ENCODE assay signal across 9 cellular contexts in the genomic region with DNA sequence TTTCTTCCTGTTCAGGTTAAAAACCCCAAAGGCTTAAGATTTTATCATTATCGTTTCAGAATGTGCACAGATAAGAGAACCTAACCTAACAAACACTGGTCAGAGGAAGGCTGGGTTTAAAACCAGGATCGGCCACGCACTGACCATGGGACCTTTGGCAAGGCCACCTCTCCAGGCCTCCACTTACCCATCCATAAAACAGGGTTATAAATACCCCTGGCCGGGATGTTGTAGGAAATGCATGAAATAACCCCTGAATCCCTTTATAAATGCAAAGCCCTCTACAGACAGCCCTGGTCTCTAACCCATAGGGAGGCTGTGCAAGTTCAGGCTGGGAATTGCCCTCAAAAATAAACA. TPM values are rescaled to one million over a fixed set of nuclear protein-coding genes. Genes with fewer than 3 reads are reported as not detected.
DNase-seq lines count a peak whose midpoint lies in the region; ATAC-seq, FAIRE-seq and TF ChIP-seq lines count a peak whose summit lies in the region.
"Had no signal": no experiment of that assay in that cellular context is flagged by ENCODE, and none has a peak within 500 bp of the region (broad histone marks: within the 10 kb centered on the region; RNA-seq: fewer than 3 reads in every experiment).

No MANE protein-coding gene starts in this region.

- no peak overlapping the region for H4K8ac ChIP-seq in mesenchymal stem cell (ENCODE audit: low read length)

- peak overlapping the region; percentile 12 for H4K91ac ChIP-seq in mesenchymal stem cell (ENCODE audit: low read length)

- H3K9ac ChIP-seq in mesenchymal stem cell (ENCODE audit: low read length) = peak overlapping the region; percentile 91

- peak overlapping the region; percentile 68 for H3K4me2 ChIP-seq in mesenchymal stem cell (ENCODE audit: low read length, poor library complexity, severe bottlenecking)

- H3K36me3 ChIP-seq in bronchial epithelial cell (ENCODE audit: control insufficient read depth, insufficient read depth, low read length) = no peaks in the 10 kb centered on the region
- peaks cover 19 to 29% of the 10 kb centered on the region in 2 experiments for H3K36me3 ChIP-seq in mesenchymal stem cell (ENCODE audit: control insufficient read depth in 1 of 2, insufficient read depth in 2 of 2, low read depth in 1 of 2, low read length in 2 of 2)
- peaks cover 37 to 38% of the 10 kb centered on the region in 2 donors for H3K36me3 ChIP-seq in thyroid gland

- no peak overlapping the region for H2BK120ac ChIP-seq in mesenchymal stem cell (ENCODE audit: low read depth, low read length)

- H3K27me3 ChIP-seq in bronchial epithelial cell (ENCODE audit: control insufficient read depth, insufficient read depth, low read length) (no peaks in the 10 kb centered on the region), mesenchymal stem cell (ENCODE audit: control insufficient read depth in 1 of 2, insufficient read depth in 1 of 2, low read length in 2 of 2) (no peaks in the 10 kb centered on the region), thyroid gland (no peaks in the 10 kb centered on the region)

- TF ChIP-seq POLR2A in thyroid gland (IDR thresholded peaks at IDR 0.05) = no peak

- no peaks in the 10 kb centered on the region for H3K27me3 Mint-ChIP-seq in T-helper 2 cell treated with Interferon-gamma antibody and Interleukin-4, amounts not matched to agents 5 μg/mL and 100 μg/mL, for 36 hours (ENCODE audit: low read depth)

- H3K9me3 ChIP-seq in mesenchymal stem cell (ENCODE audit: control insufficient read depth, low read length) = no peaks in the 10 kb centered on the region
- H3K9me3 ChIP-seq in thyroid gland = no peaks in the 10 kb centered on the region

- H2AK5ac ChIP-seq in mesenchymal stem cell (ENCODE audit: low read length, severe bottlenecking) = peak overlapping the region; percentile 65

- H3K4me3 ChIP-seq in bronchial epithelial cell (ENCODE audit: low read depth, low read length) (peak overlapping the region; percentile 15), mesenchymal stem cell (ENCODE audit: insufficient read depth in 1 of 2, low read depth in 1 of 2, low read length in 2 of 2) (peak overlapping the region in 1 of 2 experiments; percentile 88), thyroid gland (replicated peaks in 1 of 3) (peak overlapping the region in 2 of 3 donors; percentile 1 to 65)

- H3K4me1 ChIP-seq in mesenchymal stem cell (ENCODE audit: control insufficient read depth, insufficient read depth, low read depth, low read length) (peaks cover 72% of the 10 kb centered on the region), thyroid gland (peaks cover 61 to 90% of the 10 kb centered on the region in 2 donors)

- H3K79me1 ChIP-seq in mesenchymal stem cell (replicated peaks; ENCODE audit: low read length, poor library complexity, severe bottlenecking) = peaks cover 12% of the 10 kb centered on the region

- H3K9me3 Mint-ChIP-seq in T-helper 2 cell treated with Interferon-gamma antibody and Interleukin-4, amounts not matched to agents 5 μg/mL and 100 μg/mL, for 36 hours = no peaks in the 10 kb centered on the region

- H3K4ac ChIP-seq in mesenchymal stem cell (ENCODE audit: low read depth in 1 of 2, low read length in 2 of 2) = peak overlapping the region; percentile 60 to 83

- DNase-seq in T-helper 2 cell treated with Interferon-gamma antibody and Interleukin-4, amounts not matched to agents 5 μg/mL and 100 μg/mL, for 36 hours (ENCODE audit: low spot score) = no peak
- DNase-seq in T-helper 2 cell = no peak
- no peak for DNase-seq in bronchial epithelial cell (ENCODE audit: low read depth)
- no peak for DNase-seq in mesenchymal stem cell
- DNase-seq in thyroid gland = no peak
- no peak for DNase-seq in stimulated activated CD4-positive, alpha-beta T cell treated with anti-CD3 and anti-CD28 coated beads, Interleukin-4, amount 100 ng/mL, for 4 hours
- no peak for DNase-seq in stimulated activated naive CD8-positive, alpha-beta T cell treated with anti-CD3 and anti-CD28 coated beads, Interleukin-15, Interleukin-2, amounts not matched to agents 100 U/mL and 50 U/mL, for 24 hours
- no peak for DNase-seq in cerebellar nuclear complex (lab: John Stamatoyannopoulos, UW)

- peak overlapping the region; percentile 45 for H3K27ac ChIP-seq in mesenchymal stem cell (ENCODE audit: low read length, poor library complexity, severe bottlenecking)
- H3K27ac ChIP-seq in thyroid gland = peak overlapping the region; percentile 59 to 97 (median 95)

- H3K36me3 Mint-ChIP-seq in T-helper 2 cell treated with Interferon-gamma antibody and Interleukin-4, amounts not matched to agents 5 μg/mL and 100 μg/mL, for 36 hours (ENCODE audit: low read depth) = no peaks in the 10 kb centered on the region

- peak overlapping the region; percentile 92 for H2BK15ac ChIP-seq in mesenchymal stem cell (ENCODE audit: low read depth, poor library complexity, severe bottlenecking)

- H2BK12ac ChIP-seq in mesenchymal stem cell (ENCODE audit: low read length in 2 of 2) = peak overlapping the region; percentile 15 to 25

- no peak for FAIRE-seq in bronchial epithelial cell (lab: Jason Lieb, UNC)
- FAIRE-seq: frontal cortex had no signal

- H2AFZ ChIP-seq in mesenchymal stem cell (ENCODE audit: low read depth, low read length) = no peak overlapping the region

- TF ChIP-seq CTCF in bronchial epithelial cell (IDR thresholded peaks at IDR 0.05; ENCODE audit: insufficient read depth, low read length, severe bottlenecking) (no peak), thyroid gland (IDR thresholded peaks at IDR 0.05) (no peak)

- intact Hi-C loops in thyroid gland (cut with DNase I) = no loop called here

- WGBS in mesenchymal stem cell = 54% methylated on average over 4 of the region's 4 CpGs
- 36 to 37% methylated on average over 4 of the region's 4 CpGs for WGBS in thyroid gland, 2 donors

- H3K4me1 Mint-ChIP-seq in T-helper 2 cell treated with Interferon-gamma antibody and Interleukin-4, amounts not matched to agents 5 μg/mL and 100 μg/mL, for 36 hours (ENCODE audit: low read depth) = peaks cover 25% of the 10 kb centered on the region

- no peak for ATAC-seq in stimulated activated naive CD8-positive, alpha-beta T cell treated with anti-CD3 and anti-CD28 coated beads, Interleukin-15, Interleukin-2, amounts not matched to agents 100 U/mL and 50 U/mL, for 24 hours

- no peak overlapping the region for H3K23ac ChIP-seq in mesenchymal stem cell (ENCODE audit: low read length in 2 of 2)

- peak overlapping the region; percentile 66 to 95 for H3K18ac ChIP-seq in mesenchymal stem cell (ENCODE audit: low read depth in 1 of 2, low read length in 2 of 2)

- H3K4me3 Mint-ChIP-seq in T-helper 2 cell treated with Interferon-gamma antibody and Interleukin-4, amounts not matched to agents 5 μg/mL and 100 μg/mL, for 36 hours = peak overlapping the region; percentile 48

- H2BK5ac ChIP-seq in mesenchymal stem cell (ENCODE audit: low read depth, low read length, poor library complexity, severe bottlenecking) = peak overlapping the region; percentile 36

- H3K14ac ChIP-seq in mesenchymal stem cell (ENCODE audit: low read length in 2 of 2) = no peak overlapping the region

- peak overlapping the region; percentile 20 for H3K27ac Mint-ChIP-seq in T-helper 2 cell treated with Interferon-gamma antibody and Interleukin-4, amounts not matched to agents 5 μg/mL and 100 μg/mL, for 36 hours

RNA-seq across cellular contexts. Expression of gene DEPP1, which starts 0.4 kb away (rescaled TPM):
- total RNA-seq in bronchial epithelial cell = 0.26 and 1.0 TPM in 2 replicates
- polyA plus RNA-seq in mesenchymal stem cell (2013, experiment 1 of 2) = 10.5 TPM
- polyA plus RNA-seq in mesenchymal stem cell (2013, experiment 2 of 2) = 10.5 TPM
- total RNA-seq in thyroid gland = 100 to 1,000 TPM in 2 of 4 donors, 10 to 100 TPM in 2; 45.1 to 518 (median 182) TPM

RNA-seq across cellular contexts. Expression of gene RASSF4, which starts 18.6 kb away (rescaled TPM):
- total RNA-seq in bronchial epithelial cell = 0.26 and 0.51 TPM in 2 replicates
- 30.8 TPM for polyA plus RNA-seq in mesenchymal stem cell (2013, experiment 1 of 2)
- polyA plus RNA-seq in mesenchymal stem cell (2013, experiment 2 of 2) = 30.3 TPM
- total RNA-seq in thyroid gland = 100 to 1,000 TPM; 175 to 226 (median 203) TPM

RNA-seq across cellular contexts. Expression of gene ZNF22, which starts 22.5 kb away (rescaled TPM):
- total RNA-seq in bronchial epithelial cell (4.6 and 9.2 TPM in 2 replicates), thyroid gland (10 to 100 TPM; 28.5 to 40.3 (median 33.1) TPM)
- 13.5 TPM for polyA plus RNA-seq in mesenchymal stem cell (2013, experiment 1 of 2)
- 14.1 TPM for polyA plus RNA-seq in mesenchymal stem cell (2013, experiment 2 of 2)

Comparison
In these comparisons a context has a peak if more than half of its experiments do, and no peak if none do; other contexts are left out.
1. RNA of gene DEPP1, which starts 0.4 kb away (total RNA-seq): 45.1 to 518 TPM in thyroid gland; 0.26 to 1.0 TPM in bronchial epithelial cell; every median in the first group is over 10 times any median in the second.
2. RNA of gene RASSF4, which starts 18.6 kb away (total RNA-seq): 175 to 226 TPM in thyroid gland; 0.26 to 0.51 TPM in bronchial epithelial cell; every median in the first group is over 100 times any median in the second.